Comparison of ENCODE assay signal across 1 cellular context in the genomic region with DNA sequence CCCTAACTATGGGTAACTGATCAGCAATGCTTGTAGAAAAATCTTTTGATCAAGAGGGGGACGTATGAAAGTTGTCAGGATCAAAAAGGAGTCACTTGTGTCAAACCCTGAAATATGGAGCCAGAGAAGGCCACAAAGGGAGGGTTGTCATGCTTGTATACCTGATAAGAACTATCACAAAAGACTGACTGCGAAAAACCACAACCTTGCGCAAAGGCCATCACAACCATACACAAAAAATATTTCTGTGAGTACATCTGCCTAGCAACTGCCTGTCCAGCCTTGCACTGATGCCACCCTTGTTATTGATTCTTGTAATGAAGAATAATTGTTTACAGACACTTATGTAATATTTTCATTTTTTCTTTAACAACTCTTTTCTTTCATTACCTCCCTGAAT.
TF ChIP-seq lines count a peak whose summit lies in the region.

No MANE protein-coding gene starts in this region.

TF ChIP-seq in K562, 482 proteins besides CTCF, POLR2A, EP300 and RAD21 (continued from another document):
- TF ChIP-seq TCF3 (CRISPR knock-in tag; IDR thresholded peaks at IDR 0.05) (peak; percentile 68), CEBPG (CRISPR knock-in tag; IDR thresholded peaks at IDR 0.05) (no peak), CEBPG (tag; conservative IDR thresholded peaks at IDR 0.05 in 1 of 2, IDR thresholded peaks at IDR 0.05 in 1 of 2) (peak; percentile 43 to 51; a peak in 2 of 4 replicates), TRIM24 (IDR thresholded peaks at IDR 0.05) (0 out of 4 replicates have a peak, but pooled peaks of 1 of the 2 experiments have one; percentile 26), XRCC3 (IDR thresholded peaks at IDR 0.05) (no peak), NR4A1 (CRISPR knock-in tag; IDR thresholded peaks at IDR 0.05) (no peak), NR4A1 (tag; IDR thresholded peaks at IDR 0.05) (peak; percentile 74; the same call in 1 of the 2 replicates), CBFA2T2 (conservative IDR thresholded peaks at IDR 0.05) (0 out of 2 replicates have a peak, but pooled peaks have one; percentile 15), DIDO1 (tag; IDR thresholded peaks at IDR 0.05; ENCODE audit: low read depth) (0 out of 2 replicates have a peak, but pooled peaks have one; percentile 28), ESRRA (IDR thresholded peaks at IDR 0.05; ENCODE audit: borderline replicate concordance, low read depth) (peak; percentile 32; the same call in 1 of the 2 replicates), ATF1 (CRISPR knock-in tag; IDR thresholded peaks at IDR 0.05) (no peak), ATF1 (tag; IDR thresholded peaks at IDR 0.05) (0 out of 2 replicates have a peak, but pooled peaks have one; percentile 17), NRF1 (conservative IDR thresholded peaks at IDR 0.05 in 1 of 2, IDR thresholded peaks at IDR 0.05 in 1 of 2) (peak; percentile 47 to 55; a peak in 3 of 4 replicates), MTA2 (IDR thresholded peaks at IDR 0.05; ENCODE audit: low read depth) (0 out of 2 replicates have a peak, but pooled peaks have one; percentile 16)
- TF ChIP-seq, protein P1, sequence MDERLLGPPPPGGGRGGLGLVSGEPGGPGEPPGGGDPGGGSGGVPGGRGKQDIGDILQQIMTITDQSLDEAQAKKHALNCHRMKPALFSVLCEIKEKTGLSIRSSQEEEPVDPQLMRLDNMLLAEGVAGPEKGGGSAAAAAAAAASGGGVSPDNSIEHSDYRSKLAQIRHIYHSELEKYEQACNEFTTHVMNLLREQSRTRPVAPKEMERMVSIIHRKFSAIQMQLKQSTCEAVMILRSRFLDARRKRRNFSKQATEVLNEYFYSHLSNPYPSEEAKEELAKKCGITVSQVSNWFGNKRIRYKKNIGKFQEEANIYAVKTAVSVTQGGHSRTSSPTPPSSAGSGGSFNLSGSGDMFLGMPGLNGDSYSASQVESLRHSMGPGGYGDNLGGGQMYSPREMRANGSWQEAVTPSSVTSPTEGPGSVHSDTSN (CRISPR knock-in tag; IDR thresholded peaks at IDR 0.05; ENCODE audit: low read depth), result no peak
- TF ChIP-seq, protein P1 (tag; conservative IDR thresholded peaks at IDR 0.05; ENCODE audit: low read depth), result 0 out of 2 replicates have a peak, but pooled peaks have one; percentile 15
